Comparison of ENCODE assay signal across 35 cellular contexts in genomic region chr6:40815731-40816130, GRCh38.
"Had no signal": no experiment of that assay in that cellular context is flagged by ENCODE, and none has a peak within 500 bp of the region (broad histone marks: within the 10 kb centered on the region; RNA-seq: fewer than 3 reads in every experiment).

No MANE protein-coding gene starts in this region.

- H3K27ac Mint-ChIP-seq: activated B cell treated with CpG ODN at 0.5 μM for 24 hours; activated CD4-positive, alpha-beta memory T cell treated with anti-CD3 and anti-CD28 coated beads for 36 hours; activated CD4-positive, alpha-beta T cell treated with anti-CD3 and anti-CD28 coated beads, Interleukin-2, amount 10 ng/mL, durations not matched to agents 24 days and 14 days; activated CD8-positive, alpha-beta T cell treated with anti-CD3 and anti-CD28 coated beads for 36 hours; activated naive CD4-positive, alpha-beta T cell treated with anti-CD3 and anti-CD28 coated beads for 36 hours; activated naive CD4-positive, alpha-beta T cell treated with anti-CD3 and anti-CD28 coated beads, Interleukin-2, amount 50 U/mL, for 72 hours; activated naive CD8-positive, alpha-beta T cell treated with anti-CD3 and anti-CD28 coated beads for 36 hours; activated T-cell treated with anti-CD3 and anti-CD28 coated beads, Interleukin-2, amount 50 U/mL, for 72 hours; activated T-helper 1 cell treated with anti-CD3 and anti-CD28 coated beads, Interleukin-12 subunit alpha, Interleukin-12 subunit beta, Interleukin-2, Interleukin-4 antibody, amounts not matched to agents 30 ng/mL and 10 ng/mL and 1 ng/mL, durations not matched to agents 14 hours and 24 hours and 36 hours; activated T-helper 17 cell treated with anti-CD3 and anti-CD28 coated beads, Interleukin-2, amount 50 U/mL, for 72 hours; T-helper 1 cell treated with Interleukin-12 subunit alpha and Interleukin-12 subunit beta and Interleukin-4 antibody, amounts not matched to agents 30 μg/mL and 1 μg/mL, for 36 hours; T-helper 2 cell treated with Interferon-gamma antibody and Interleukin-4, amounts not matched to agents 5 μg/mL and 100 μg/mL, for 36 hours had no signal

- H3K4me3 Mint-ChIP-seq: activated B cell treated with CpG ODN at 0.5 μM for 24 hours; activated CD4-positive, alpha-beta memory T cell treated with anti-CD3 and anti-CD28 coated beads for 36 hours; activated CD4-positive, alpha-beta T cell treated with anti-CD3 and anti-CD28 coated beads, Interleukin-2, amount 10 ng/mL, durations not matched to agents 24 days and 14 days; activated CD8-positive, alpha-beta T cell treated with anti-CD3 and anti-CD28 coated beads for 36 hours; activated naive CD4-positive, alpha-beta T cell treated with anti-CD3 and anti-CD28 coated beads for 36 hours; activated naive CD8-positive, alpha-beta T cell treated with anti-CD3 and anti-CD28 coated beads for 36 hours; activated T-cell treated with anti-CD3 and anti-CD28 coated beads, Interleukin-2, amount 50 U/mL, for 4 hours; activated T-cell treated with anti-CD3 and anti-CD28 coated beads, Interleukin-2, amount 50 U/mL, for 72 hours; activated T-helper 1 cell treated with anti-CD3 and anti-CD28 coated beads, Interleukin-12 subunit alpha, Interleukin-12 subunit beta, Interleukin-2, Interleukin-4 antibody, amounts not matched to agents 30 ng/mL and 10 ng/mL and 1 ng/mL, durations not matched to agents 14 hours and 24 hours and 36 hours; activated T-helper 17 cell treated with anti-CD3 and anti-CD28 coated beads, Interleukin-2, amount 50 U/mL, for 72 hours; T-helper 1 cell treated with Interleukin-12 subunit alpha and Interleukin-12 subunit beta and Interleukin-4 antibody, amounts not matched to agents 30 μg/mL and 1 μg/mL, for 36 hours; T-helper 2 cell treated with Interferon-gamma antibody and Interleukin-4, amounts not matched to agents 5 μg/mL and 100 μg/mL, for 36 hours had no signal

- H3K36me3 ChIP-seq: adrenal gland, brain microvascular endothelial cell, breast epithelium had no signal

- H3K36me3 Mint-ChIP-seq: activated CD4-positive, alpha-beta memory T cell treated with anti-CD3 and anti-CD28 coated beads for 36 hours; activated naive CD4-positive, alpha-beta T cell treated with anti-CD3 and anti-CD28 coated beads, Interleukin-2, amount 50 U/mL, for 72 hours; activated naive CD8-positive, alpha-beta T cell treated with anti-CD3 and anti-CD28 coated beads for 36 hours had no signal

- H3K9me3 Mint-ChIP-seq: activated B cell treated with CpG ODN at 0.5 μM for 24 hours; activated CD4-positive, alpha-beta memory T cell treated with anti-CD3 and anti-CD28 coated beads for 36 hours; activated CD4-positive, alpha-beta T cell treated with anti-CD3 and anti-CD28 coated beads, Interleukin-2, amount 10 ng/mL, durations not matched to agents 24 days and 14 days; activated CD8-positive, alpha-beta T cell treated with anti-CD3 and anti-CD28 coated beads for 36 hours; activated naive CD4-positive, alpha-beta T cell treated with anti-CD3 and anti-CD28 coated beads for 36 hours; activated naive CD4-positive, alpha-beta T cell treated with anti-CD3 and anti-CD28 coated beads, Interleukin-2, amount 50 U/mL, for 72 hours; activated naive CD8-positive, alpha-beta T cell treated with anti-CD3 and anti-CD28 coated beads for 36 hours; activated T-cell treated with anti-CD3 and anti-CD28 coated beads, Interleukin-2, amount 50 U/mL, for 4 hours; activated T-helper 1 cell treated with anti-CD3 and anti-CD28 coated beads, Interleukin-12 subunit alpha, Interleukin-12 subunit beta, Interleukin-2, Interleukin-4 antibody, amounts not matched to agents 30 ng/mL and 10 ng/mL and 1 ng/mL, durations not matched to agents 14 hours and 24 hours and 36 hours; activated T-helper 17 cell treated with anti-CD3 and anti-CD28 coated beads, Interleukin-2, amount 50 U/mL, for 72 hours; T-helper 1 cell treated with Interleukin-12 subunit alpha and Interleukin-12 subunit beta and Interleukin-4 antibody, amounts not matched to agents 30 μg/mL and 1 μg/mL, for 36 hours; T-helper 2 cell treated with Interferon-gamma antibody and Interleukin-4, amounts not matched to agents 5 μg/mL and 100 μg/mL, for 36 hours had no signal

- ATAC-seq: activated CD8-positive, alpha-beta T cell treated with anti-CD3 and anti-CD28 coated beads for 36 hours; activated naive CD4-positive, alpha-beta T cell treated with anti-CD3 and anti-CD28 coated beads, Interleukin-2, amount 50 U/mL, for 72 hours; activated T-cell treated with anti-CD3 and anti-CD28 coated beads, Interleukin-2, amount 50 U/mL, for 4 hours; activated T-cell treated with anti-CD3 and anti-CD28 coated beads, Interleukin-2, amount 50 U/mL, for 72 hours; activated T-helper 17 cell treated with anti-CD3 and anti-CD28 coated beads, Interleukin-2, amount 50 U/mL, for 72 hours; body of pancreas had no signal

- DNase-seq: activated B cell treated with CpG ODN at 0.5 μM for 24 hours; activated CD4-positive, alpha-beta memory T cell treated with anti-CD3 and anti-CD28 coated beads for 36 hours; activated CD4-positive, alpha-beta T cell treated with anti-CD3 and anti-CD28 coated beads for 4 hours; activated CD4-positive, alpha-beta T cell treated with anti-CD3 and anti-CD28 coated beads, Interleukin-2, amount 10 ng/mL, durations not matched to agents 24 days and 14 days; activated CD4-positive, alpha-beta T cell treated with anti-CD3 and anti-CD28 coated beads, Interleukin-2, amount 50 U/mL, for 1 hour; activated CD4-positive, alpha-beta T cell treated with anti-CD3 and anti-CD28 coated beads, Interleukin-2, amount 50 U/mL, for 4 hours; activated CD4-positive, CD25-positive, alpha-beta regulatory T cell treated with anti-CD3 and anti-CD28 coated beads, Interleukin-2, amount 50 U/mL, for 72 hours; activated CD8-positive, alpha-beta memory T cell treated with anti-CD3 and anti-CD28 coated beads, Interleukin-2, amount 50 U/mL, for 4 hours; activated CD8-positive, alpha-beta T cell treated with anti-CD3 and anti-CD28 coated beads for 36 hours; activated effector memory CD4-positive, alpha-beta T cell treated with anti-CD3 and anti-CD28 coated beads, Interleukin-2, amount 50 U/mL, for 16 hours; activated gamma-delta T cell treated with Interleukin-2 at 50 U/mL for 16 hours; activated naive CD4-positive, alpha-beta T cell; activated naive CD4-positive, alpha-beta T cell treated with anti-CD3 and anti-CD28 coated beads for 36 hours; activated naive CD4-positive, alpha-beta T cell treated with anti-CD3 and anti-CD28 coated beads, Interleukin-2, amount 50 U/mL, for 16 hours; activated naive CD8-positive, alpha-beta T cell treated with anti-CD3 and anti-CD28 coated beads for 36 hours; activated T-cell treated with anti-CD3 and anti-CD28 coated beads for 4 hours; activated T-cell treated with anti-CD3 and anti-CD28 coated beads, Interleukin-2, amount 50 U/mL, for 1 hour; activated T-cell treated with anti-CD3 and anti-CD28 coated beads, Interleukin-2, amount 50 U/mL, for 4 hours; activated T-cell treated with anti-CD3 and anti-CD28 coated beads, Interleukin-2, amount 50 U/mL, for 72 hours; adrenal gland; amniotic stem cell; aorta; body of pancreas; brain microvascular endothelial cell; central memory CD4-positive, alpha-beta T cell; T-helper 1 cell; T-helper 2 cell; T-helper 9 cell had no signal

- H3K27me3 ChIP-seq: adrenal gland, body of pancreas, brain microvascular endothelial cell, breast epithelium had no signal

- H3K9me3 ChIP-seq: adrenal gland, body of pancreas, breast epithelium had no signal

- H3K27ac ChIP-seq: adrenal gland, body of pancreas, brain microvascular endothelial cell, breast epithelium, VCaP had no signal

- H3K4me1 ChIP-seq: adrenal gland, body of pancreas, breast epithelium had no signal

- H3K27me3 Mint-ChIP-seq: activated B cell treated with CpG ODN at 0.5 μM for 24 hours; activated CD4-positive, alpha-beta memory T cell treated with anti-CD3 and anti-CD28 coated beads for 36 hours; activated CD4-positive, alpha-beta T cell treated with anti-CD3 and anti-CD28 coated beads, Interleukin-2, amount 10 ng/mL, durations not matched to agents 24 days and 14 days; activated CD8-positive, alpha-beta T cell treated with anti-CD3 and anti-CD28 coated beads for 36 hours; activated naive CD8-positive, alpha-beta T cell treated with anti-CD3 and anti-CD28 coated beads for 36 hours had no signal

- H3K4me3 ChIP-seq: adrenal gland, body of pancreas, breast epithelium had no signal

- H3K4me1 Mint-ChIP-seq: activated B cell treated with CpG ODN at 0.5 μM for 24 hours; activated CD4-positive, alpha-beta T cell treated with anti-CD3 and anti-CD28 coated beads, Interleukin-2, amount 10 ng/mL, durations not matched to agents 24 days and 14 days; activated naive CD8-positive, alpha-beta T cell treated with anti-CD3 and anti-CD28 coated beads for 36 hours; activated T-helper 17 cell treated with anti-CD3 and anti-CD28 coated beads, Interleukin-2, amount 50 U/mL, for 72 hours had no signal
